Comparison of ENCODE assay signal across 12 cellular contexts in genomic region chr17:846901-847777, GRCh38.
DNase-seq lines count a peak whose midpoint lies in the region; ATAC-seq and TF ChIP-seq lines count a peak whose summit lies in the region.
"Had no signal": no experiment of that assay in that cellular context is flagged by ENCODE, and none has a peak within 500 bp of the region (broad histone marks: within the 10 kb centered on the region; RNA-seq: fewer than 3 reads in every experiment).

No MANE protein-coding gene starts in this region.

- peak overlapping the region; percentile 59 for H3K9ac ChIP-seq in GM23248

- no peak for TF ChIP-seq POLR2A in gastrocnemius medialis (IDR thresholded peaks at IDR 0.05)

- no peak overlapping the region for H3K4me3 Mint-ChIP-seq in activated T-cell treated with anti-CD3 and anti-CD28 coated beads, Interleukin-2, amount 50 U/mL, for 4 hours
- H3K4me3 Mint-ChIP-seq: HFFc6 had no signal

- H3K4me3 ChIP-seq in GM23248 (peak overlapping the region; percentile 47), kidney epithelial cell (ENCODE audit: low read depth, low read length) (peak overlapping the region; percentile 4), gastrocnemius medialis (peak overlapping the region in 3 of 4 donors; percentile 1 to 27 (median 15))

- TF ChIP-seq CTCF in kidney epithelial cell (IDR thresholded peaks at IDR 0.05; ENCODE audit: insufficient read depth, low read length, poor library complexity, severe bottlenecking) (no peak), gastrocnemius medialis (IDR thresholded peaks at IDR 0.05 in 4 of 5, conservative IDR thresholded peaks at IDR 0.05 in 1 of 5) (no peak)

- H3F3A ChIP-seq in GM23248 (ENCODE audit: insufficient read depth), result peaks cover 21% of the 10 kb centered on the region

- intact Hi-C loops in gastrocnemius medialis (cut with DNase I; ENCODE audit: low total_unique reads), result no loop called here

- H3K36me3 Mint-ChIP-seq in activated T-cell treated with anti-CD3 and anti-CD28 coated beads, Interleukin-2, amount 50 U/mL, for 4 hours (ENCODE audit: insufficient read depth), result no peaks in the 10 kb centered on the region

- in situ Hi-C loops in GM23248 (cut with MboI), result no loop called here
- in situ Hi-C loops in gastrocnemius medialis (cut with MboI; ENCODE audit: low sequenced_read_pairs in 4 of 4), result no loop called here

- peak; percentile 61 for DNase-seq in GM23248
- no peak for DNase-seq in caudate nucleus (lab: John Stamatoyannopoulos, UW)
- DNase-seq in kidney epithelial cell (ENCODE audit: low read depth), result no peak
- DNase-seq in gastrocnemius medialis, result no peak
- DNase-seq in activated T-cell treated with anti-CD3 and anti-CD28 coated beads, Interleukin-2, amount 50 U/mL, for 4 hours, result no peak
- no peak for DNase-seq in NCI-H1930 (lab: John Stamatoyannopoulos, UW)
- DNase-seq: central memory CD4-positive, alpha-beta T cell; DMS153; HFFc6; NCI-H2107 had no signal

- no peaks in the 10 kb centered on the region for H3K9me2 ChIP-seq in GM23248 (ENCODE audit: insufficient read depth)

- H3K9me3 ChIP-seq in GM23248 (ENCODE audit: low read depth) (no peaks in the 10 kb centered on the region), gastrocnemius medialis (no peaks in the 10 kb centered on the region)

- H3K4me2 ChIP-seq in GM23248 (ENCODE audit: unreplicated experiment), result peak overlapping the region; percentile 40

- no peaks in the 10 kb centered on the region for H4K20me1 ChIP-seq in GM23248 (ENCODE audit: insufficient read depth)

- peaks cover 8% of the 10 kb centered on the region for H3K4me1 Mint-ChIP-seq in activated T-cell treated with anti-CD3 and anti-CD28 coated beads, Interleukin-2, amount 50 U/mL, for 4 hours (ENCODE audit: low read depth)

- WGBS in GM23248 (ENCODE audit: low coverage in 1 of 2, low lambda C conversion rate in 2 of 2, missing lambda C conversion rate in 2 of 2), 2 experiments, result 38 to 40% methylated on average over 31 of the region's 31 CpGs

- H2AFZ ChIP-seq in GM23248, result peak overlapping the region; percentile 52

- H3K27me3 Mint-ChIP-seq in activated T-cell treated with anti-CD3 and anti-CD28 coated beads, Interleukin-2, amount 50 U/mL, for 4 hours (ENCODE audit: low read depth), result peaks cover 62% of the 10 kb centered on the region

- no peaks in the 10 kb centered on the region for H3K27me3 ChIP-seq in GM23248 (replicated peaks; ENCODE audit: insufficient read depth)
- no peaks in the 10 kb centered on the region for H3K27me3 ChIP-seq in kidney epithelial cell (ENCODE audit: control insufficient read depth, insufficient read depth, low read length)
- H3K27me3 ChIP-seq in gastrocnemius medialis, result no peaks in the 10 kb centered on the region

- ATAC-seq in gastrocnemius medialis (no peak), GM19455 (IDR thresholded peaks at IDR 0.05; ENCODE audit: unreplicated experiment) (no peak), GM18520 (IDR thresholded peaks at IDR 0.05; ENCODE audit: unreplicated experiment) (no peak)
- ATAC-seq in activated T-cell treated with anti-CD3 and anti-CD28 coated beads, Interleukin-2, amount 50 U/mL, for 4 hours, result no peak

- H3K4me1 ChIP-seq in GM23248 (ENCODE audit: insufficient read depth), result peaks cover 21% of the 10 kb centered on the region
- H3K4me1 ChIP-seq in gastrocnemius medialis, result peaks cover 49 to 82% of the 10 kb centered on the region in 2 donors

- H3K9me3 Mint-ChIP-seq in activated T-cell treated with anti-CD3 and anti-CD28 coated beads, Interleukin-2, amount 50 U/mL, for 4 hours, result no peaks in the 10 kb centered on the region

- H3K79me2 ChIP-seq in GM23248 (ENCODE audit: insufficient read depth), result peaks cover 71% of the 10 kb centered on the region

- peak overlapping the region; percentile 17; the same call in 1 of the 2 replicates for H3K27ac ChIP-seq in GM23248
- peak overlapping the region; percentile 44 for H3K27ac ChIP-seq in caudate nucleus (ENCODE audit: low read depth, low read length)
- H3K27ac ChIP-seq in gastrocnemius medialis, result peak overlapping the region; percentile 28 to 90 (median 87)

- H3K36me3 ChIP-seq in GM23248 (ENCODE audit: low read depth) (no peaks in the 10 kb centered on the region), kidney epithelial cell (ENCODE audit: control insufficient read depth, insufficient read depth, low read length) (no peaks in the 10 kb centered on the region), gastrocnemius medialis (no peaks in the 10 kb centered on the region)

Comparison
In these comparisons a context has a peak if more than half of its experiments do, and no peak if none do; other contexts are left out.
1. H3K27ac ChIP-seq: peak in every context shown above with its lines; median percentile 87 in gastrocnemius medialis; 44 in caudate nucleus; 17 in GM23248.